10 cellular contexts compared by ENCODE assay signal in genomic region chr21:36698160-36699025, GRCh38. TPM values are rescaled to one million over a fixed set of nuclear protein-coding genes. Genes with fewer than 3 reads are reported as not detected.
DNase-seq lines count a peak whose midpoint lies in the region; ATAC-seq, FAIRE-seq and TF ChIP-seq lines count a peak whose summit lies in the region.
"Had no signal": no experiment of that assay in that cellular context is flagged by ENCODE, and none has a peak within 500 bp of the region (broad histone marks: within the 10 kb centered on the region; RNA-seq: fewer than 3 reads in every experiment).

No MANE protein-coding gene starts in this region.

- TF ChIP-seq POLR2A in HepG2 (IDR thresholded peaks at IDR 0.05; ENCODE audit: insufficient read depth in 1 of 2, low read depth in 2 of 2, low read length in 2 of 2) (no peak), vagina (IDR thresholded peaks at IDR 0.05) (no peak)

- in situ Hi-C loops in HepG2 (cut with HindIII; ENCODE audit: extremely low pct_ligation_motif_present, low pct_unique_long_range_greater_than_20kb): no loop called here

- peaks cover 6% of the 10 kb centered on the region for H3K36me3 Mint-ChIP-seq in activated naive CD8-positive, alpha-beta T cell treated with anti-CD3 and anti-CD28 coated beads, Interleukin-2, amount 10 ng/mL, durations not matched to agents 7 days and 5 days
- H3K36me3 Mint-ChIP-seq in activated naive CD8-positive, alpha-beta T cell treated with anti-CD3 and anti-CD28 coated beads, Interleukin-2, amount 50 U/mL, for 24 hours (ENCODE audit: low read depth): no peaks in the 10 kb centered on the region
- peaks cover 8% of the 10 kb centered on the region for H3K36me3 Mint-ChIP-seq in astrocyte (ENCODE audit: low read depth, unreplicated experiment)
- H3K36me3 Mint-ChIP-seq in activated CD8-positive, alpha-beta T cell treated with anti-CD3 and anti-CD28 coated beads, Interleukin-2, amount 10 ng/mL, durations not matched to agents 7 days and 5 days (ENCODE audit: low read depth): peaks cover 2% of the 10 kb centered on the region

- peaks cover 11% of the 10 kb centered on the region for H3K4me1 Mint-ChIP-seq in activated naive CD8-positive, alpha-beta T cell treated with anti-CD3 and anti-CD28 coated beads, Interleukin-2, amount 10 ng/mL, durations not matched to agents 7 days and 5 days
- H3K4me1 Mint-ChIP-seq in activated naive CD8-positive, alpha-beta T cell treated with anti-CD3 and anti-CD28 coated beads, Interleukin-2, amount 50 U/mL, for 24 hours: peaks cover 23% of the 10 kb centered on the region
- peaks cover 17% of the 10 kb centered on the region for H3K4me1 Mint-ChIP-seq in astrocyte (ENCODE audit: low read depth, unreplicated experiment)
- peaks cover 16% of the 10 kb centered on the region for H3K4me1 Mint-ChIP-seq in activated CD8-positive, alpha-beta T cell treated with anti-CD3 and anti-CD28 coated beads, Interleukin-2, amount 10 ng/mL, durations not matched to agents 7 days and 5 days (ENCODE audit: low read depth)

- no peak for TF ChIP-seq RAD21 in HepG2 (CRISPR knock-in tag; IDR thresholded peaks at IDR 0.05)

- DNase-seq in activated naive CD8-positive, alpha-beta T cell treated with anti-CD3 and anti-CD28 coated beads, Interleukin-2, amount 10 ng/mL, durations not matched to agents 7 days and 5 days: peak; percentile 42
- DNase-seq in activated naive CD8-positive, alpha-beta T cell treated with anti-CD3 and anti-CD28 coated beads, Interleukin-2, amount 50 U/mL, for 24 hours: no peak
- DNase-seq in astrocyte (ENCODE audit: low read depth) (no peak), HepG2 (ENCODE audit: low spot score) (no peak), vagina (ENCODE audit: extremely low spot score in 2 of 2) (no peak), HuH-7.5 (ENCODE audit: low spot score) (no peak), NCI-H1694 treated with DMSO at 0.1 percent for 48 hours (lab: John Stamatoyannopoulos, UW) (no peak)
- DNase-seq in activated CD8-positive, alpha-beta T cell treated with anti-CD3 and anti-CD28 coated beads, Interleukin-2, amount 10 ng/mL, durations not matched to agents 7 days and 5 days: no peak

- no peak for ATAC-seq in activated naive CD8-positive, alpha-beta T cell treated with anti-CD3 and anti-CD28 coated beads, Interleukin-2, amount 10 ng/mL, durations not matched to agents 7 days and 5 days (ENCODE audit: low read depth)
- no peak for ATAC-seq in activated naive CD8-positive, alpha-beta T cell treated with anti-CD3 and anti-CD28 coated beads, Interleukin-2, amount 50 U/mL, for 24 hours
- ATAC-seq in HepG2: peak; percentile 54
- ATAC-seq in activated CD8-positive, alpha-beta T cell treated with anti-CD3 and anti-CD28 coated beads, Interleukin-2, amount 10 ng/mL, durations not matched to agents 7 days and 5 days: no peak

- CTCF ChIA-PET in HepG2 (lab: Yijun Ruan, JAX; ENCODE audit: low intra/inter-chr PET ratio, low total read pairs): no interaction called here
- CTCF ChIA-PET in activated CD8-positive, alpha-beta T cell treated with anti-CD3 and anti-CD28 coated beads, Interleukin-2, amount 10 ng/mL, durations not matched to agents 7 days and 5 days (lab: Charles Lee): no interaction called here

- H3K27ac ChIP-seq in astrocyte (ENCODE audit: low read depth, low read length): peak overlapping the region; percentile 6
- no peak overlapping the region for H3K27ac ChIP-seq in HepG2 (ENCODE audit: extremely low read length, insufficient read depth, low read length)
- no peak overlapping the region for H3K27ac ChIP-seq in vagina

- peak overlapping the region; percentile 46 for H3K4me3 ChIP-seq in astrocyte (ENCODE audit: insufficient read depth, low read depth, low read length)
- peak overlapping the region; percentile 50 to 73 (median 57); a peak in 5 of 6 replicates for H3K4me3 ChIP-seq in HepG2 (replicated peaks in 1 of 3; ENCODE audit: insufficient read depth in 1 of 3, low read depth in 2 of 3, low read length in 3 of 3)
- H3K4me3 ChIP-seq in vagina: peak overlapping the region; percentile 34 to 37

- POLR2A ChIA-PET in activated naive CD8-positive, alpha-beta T cell treated with anti-CD3 and anti-CD28 coated beads, Interleukin-2, amount 10 ng/mL, durations not matched to agents 7 days and 5 days (lab: Charles Lee): no interaction called here
- POLR2A ChIA-PET in HepG2 (lab: Yijun Ruan, JAX): no interaction called here
- POLR2A ChIA-PET in activated CD8-positive, alpha-beta T cell treated with anti-CD3 and anti-CD28 coated beads, Interleukin-2, amount 10 ng/mL, durations not matched to agents 7 days and 5 days (lab: Charles Lee): no interaction called here

- BruUV-seq in HepG2 (replicated peaks; lab: Mats Ljungman, UMichigan): no TSS peak

- FAIRE-seq in astrocyte (lab: Jason Lieb, UNC) (no peak), HepG2 (lab: Jason Lieb, UNC) (no peak)
- FAIRE-seq: G401.6 had no signal

- intact Hi-C loops in HepG2 (cut with micrococcal nuclease; ENCODE audit: unreplicated experiment) (no loop called here), vagina (cut with DNase I) (no loop called here)

- 19% methylated on average over 12 of the region's 80 CpGs for WGBS in HepG2 (ENCODE audit: low lambda C conversion rate)

- H2AFZ ChIP-seq in astrocyte (ENCODE audit: low read depth, low read length) (peak overlapping the region; percentile 60), HepG2 (ENCODE audit: low read length) (no peak overlapping the region)

- H3K27me3 Mint-ChIP-seq in activated naive CD8-positive, alpha-beta T cell treated with anti-CD3 and anti-CD28 coated beads, Interleukin-2, amount 10 ng/mL, durations not matched to agents 7 days and 5 days: peaks cover 79% of the 10 kb centered on the region
- H3K27me3 Mint-ChIP-seq in activated naive CD8-positive, alpha-beta T cell treated with anti-CD3 and anti-CD28 coated beads, Interleukin-2, amount 50 U/mL, for 24 hours: peaks cover 79% of the 10 kb centered on the region
- H3K27me3 Mint-ChIP-seq in astrocyte (ENCODE audit: low read depth, unreplicated experiment): peaks cover 59% of the 10 kb centered on the region
- H3K27me3 Mint-ChIP-seq in activated CD8-positive, alpha-beta T cell treated with anti-CD3 and anti-CD28 coated beads, Interleukin-2, amount 10 ng/mL, durations not matched to agents 7 days and 5 days (ENCODE audit: low read depth): peaks cover 73% of the 10 kb centered on the region

- peaks cover 95% of the 10 kb centered on the region for H3K27me3 ChIP-seq in astrocyte (ENCODE audit: insufficient read depth, low read length)
- peaks cover 10 to 88% of the 10 kb centered on the region in 2 experiments for H3K27me3 ChIP-seq in HepG2 (ENCODE audit: control insufficient read depth in 1 of 2, insufficient read depth in 2 of 2, low read length in 2 of 2)
- H3K27me3 ChIP-seq in vagina: peaks cover 58% of the 10 kb centered on the region

- TF ChIP-seq CTCF in astrocyte (IDR thresholded peaks at IDR 0.05; ENCODE audit: insufficient read depth, low read depth, low read length) (no peak), HepG2 (CRISPR knock-in tag; IDR thresholded peaks at IDR 0.05) (no peak), vagina (IDR thresholded peaks at IDR 0.05) (no peak)

- H3K27ac Mint-ChIP-seq in activated naive CD8-positive, alpha-beta T cell treated with anti-CD3 and anti-CD28 coated beads, Interleukin-2, amount 10 ng/mL, durations not matched to agents 7 days and 5 days: no peak overlapping the region
- H3K27ac Mint-ChIP-seq in activated naive CD8-positive, alpha-beta T cell treated with anti-CD3 and anti-CD28 coated beads, Interleukin-2, amount 50 U/mL, for 24 hours: no peak overlapping the region
- peak overlapping the region; percentile 53 for H3K27ac Mint-ChIP-seq in astrocyte (ENCODE audit: unreplicated experiment)
- H3K27ac Mint-ChIP-seq in activated CD8-positive, alpha-beta T cell treated with anti-CD3 and anti-CD28 coated beads, Interleukin-2, amount 10 ng/mL, durations not matched to agents 7 days and 5 days: no peak overlapping the region
- H3K27ac Mint-ChIP-seq: T-helper 2 cell treated with Interferon-gamma antibody and Interleukin-4, amounts not matched to agents 5 μg/mL and 100 μg/mL, for 36 hours had no signal

- peaks cover 18% of the 10 kb centered on the region for H3K79me2 ChIP-seq in astrocyte (ENCODE audit: insufficient read depth, low read length)
- H3K79me2 ChIP-seq in HepG2 (ENCODE audit: insufficient read depth, low read length): no peaks in the 10 kb centered on the region

- H3K9me3 Mint-ChIP-seq in activated naive CD8-positive, alpha-beta T cell treated with anti-CD3 and anti-CD28 coated beads, Interleukin-2, amount 10 ng/mL, durations not matched to agents 7 days and 5 days: peaks cover 2% of the 10 kb centered on the region
- no peaks in the 10 kb centered on the region for H3K9me3 Mint-ChIP-seq in activated naive CD8-positive, alpha-beta T cell treated with anti-CD3 and anti-CD28 coated beads, Interleukin-2, amount 50 U/mL, for 24 hours
- H3K9me3 Mint-ChIP-seq in astrocyte (ENCODE audit: unreplicated experiment): peaks cover 14% of the 10 kb centered on the region
- no peaks in the 10 kb centered on the region for H3K9me3 Mint-ChIP-seq in activated CD8-positive, alpha-beta T cell treated with anti-CD3 and anti-CD28 coated beads, Interleukin-2, amount 10 ng/mL, durations not matched to agents 7 days and 5 days (ENCODE audit: insufficient read depth)
- H3K9me3 Mint-ChIP-seq: T-helper 2 cell treated with Interferon-gamma antibody and Interleukin-4, amounts not matched to agents 5 μg/mL and 100 μg/mL, for 36 hours had no signal

- no peaks in the 10 kb centered on the region for H3K36me3 ChIP-seq in astrocyte (ENCODE audit: insufficient read depth, low read length)
- no peaks in the 10 kb centered on the region for H3K36me3 ChIP-seq in HepG2 (replicated peaks in 1 of 2; ENCODE audit: control insufficient read depth in 1 of 2, insufficient read depth in 2 of 2, low read length in 2 of 2)
- H3K36me3 ChIP-seq in vagina: no peaks in the 10 kb centered on the region

- H3K4me2 ChIP-seq in astrocyte (ENCODE audit: low read length) (peak overlapping the region; percentile 78), HepG2 (ENCODE audit: low read depth, low read length) (peak overlapping the region; percentile 92)

- H4K20me1 ChIP-seq in astrocyte (ENCODE audit: insufficient read depth, low read length) (peaks cover 49% of the 10 kb centered on the region), HepG2 (ENCODE audit: insufficient read depth, low read length) (no peaks in the 10 kb centered on the region)

- peak overlapping the region; percentile 23 for H3K9ac ChIP-seq in astrocyte (ENCODE audit: low read length)
- H3K9ac ChIP-seq in HepG2 (ENCODE audit: insufficient read depth, low read depth, low read length): 0 out of 2 replicates have a peak overlapping the region, but pooled peaks have one; percentile 15

- peaks cover 12% of the 10 kb centered on the region for H3K4me1 ChIP-seq in astrocyte (ENCODE audit: insufficient read depth, low read length)
- peaks cover 10% of the 10 kb centered on the region for H3K4me1 ChIP-seq in HepG2 (ENCODE audit: insufficient read depth, low read length)
- H3K4me1 ChIP-seq in vagina: peaks cover 50% of the 10 kb centered on the region

- H3K9me3 ChIP-seq in astrocyte (ENCODE audit: insufficient read depth, low read depth, low read length): peaks cover 5% of the 10 kb centered on the region
- H3K9me3 ChIP-seq in HepG2 (ENCODE audit: low read length): no peaks in the 10 kb centered on the region
- no peaks in the 10 kb centered on the region for H3K9me3 ChIP-seq in vagina

- no peak overlapping the region for H3K4me3 Mint-ChIP-seq in activated naive CD8-positive, alpha-beta T cell treated with anti-CD3 and anti-CD28 coated beads, Interleukin-2, amount 10 ng/mL, durations not matched to agents 7 days and 5 days
- no peak overlapping the region for H3K4me3 Mint-ChIP-seq in activated naive CD8-positive, alpha-beta T cell treated with anti-CD3 and anti-CD28 coated beads, Interleukin-2, amount 50 U/mL, for 24 hours
- H3K4me3 Mint-ChIP-seq in astrocyte (ENCODE audit: unreplicated experiment): peak overlapping the region; percentile 68
- no peak overlapping the region for H3K4me3 Mint-ChIP-seq in activated CD8-positive, alpha-beta T cell treated with anti-CD3 and anti-CD28 coated beads, Interleukin-2, amount 10 ng/mL, durations not matched to agents 7 days and 5 days
- H3K4me3 Mint-ChIP-seq: T-helper 2 cell treated with Interferon-gamma antibody and Interleukin-4, amounts not matched to agents 5 μg/mL and 100 μg/mL, for 36 hours had no signal

- no peak for TF ChIP-seq EP300 in HepG2 (IDR thresholded peaks at IDR 0.05; ENCODE audit: low read depth in 2 of 2, low read length in 2 of 2)
- TF ChIP-seq EP300 in HepG2 (CRISPR knock-in tag; IDR thresholded peaks at IDR 0.05; ENCODE audit: borderline replicate concordance): no peak

RNA-seq across cellular contexts. Expression of gene SIM2, which starts 0.5 kb away (rescaled TPM):
- not detected for total RNA-seq in activated naive CD8-positive, alpha-beta T cell treated with anti-CD3 and anti-CD28 coated beads, Interleukin-2, amount 10 ng/mL, durations not matched to agents 7 days and 5 days
- 9.2 and 12.8 TPM in 2 replicates for total RNA-seq in astrocyte
- total RNA-seq in HepG2 (2016; rRNA removed; fragmentation: Illumina TruSeq; extraction: Trizol): 0.53 TPM in 2 replicates
- total RNA-seq in HepG2 (2016; cell fraction: cytosol; rRNA removed; fragmentation: Illumina TruSeq; extraction: Trizol; ENCODE audit: low read depth): 0.20 and 0.35 TPM in 2 replicates
- 0.22 and 0.50 TPM in 2 replicates for total RNA-seq in HepG2 (2016; cell fraction: insoluble cytoplasmic fraction; rRNA removed; fragmentation: Illumina TruSeq; extraction: Trizol)
- total RNA-seq in HepG2 (2016; cell fraction: membrane; rRNA removed; fragmentation: Illumina TruSeq; extraction: Trizol): 0.38 and 0.49 TPM in 2 replicates
- 0.50 and 0.97 TPM in 2 replicates for total RNA-seq in HepG2 (2016; cell fraction: nucleus; rRNA removed; fragmentation: Illumina TruSeq; extraction: Trizol)
- polyA plus RNA-seq in HepG2 (2011; rRNA removed): 0.12 and 0.36 TPM in 2 replicates
- 0.13 and 0.15 TPM in 2 replicates for polyA plus RNA-seq in HepG2 (2011; cell fraction: cytosol; rRNA removed)
- polyA plus RNA-seq in HepG2 (2011; cell fraction: nucleus; rRNA removed): 0.61 and 0.66 TPM in 2 replicates
- polyA plus RNA-seq in HepG2 (2012): 0.36 and 0.76 TPM in 2 replicates
- polyA plus RNA-seq in HepG2 (2016; cell fraction: cytosol; fragmentation: Illumina TruSeq; extraction: Trizol; ENCODE audit: low read depth): 0.29 TPM in 2 replicates
- polyA plus RNA-seq in HepG2 (2016; cell fraction: insoluble cytoplasmic fraction; fragmentation: Illumina TruSeq; extraction: Trizol; ENCODE audit: low read depth): 0.62 and 0.96 TPM in 2 replicates
- 0.65 and 0.81 TPM in 2 replicates for polyA plus RNA-seq in HepG2 (2016; cell fraction: membrane; fragmentation: Illumina TruSeq; extraction: Trizol; ENCODE audit: low read depth)
- 1.5 and 2.1 TPM in 2 replicates for polyA plus RNA-seq in HepG2 (2016; cell fraction: nucleus; fragmentation: Illumina TruSeq; extraction: Trizol; ENCODE audit: insufficient read depth, low read depth)
- 0.80 and 17.2 TPM in 2 replicates for polyA minus RNA-seq in HepG2 (2011; rRNA and poly(A)+ RNA removed; ENCODE audit: low replicate concordance)
- polyA minus RNA-seq in HepG2 (2011; cell fraction: cytosol; rRNA and poly(A)+ RNA removed): 0.26 TPM in 1 of 2 replicates, not detected in the other
- polyA minus RNA-seq in HepG2 (2011; cell fraction: nucleus; rRNA and poly(A)+ RNA removed): 0.77 and 1.1 TPM in 2 replicates
- not detected for total RNA-seq in vagina
- not detected for total RNA-seq in activated CD8-positive, alpha-beta T cell treated with anti-CD3 and anti-CD28 coated beads, Interleukin-2, amount 10 ng/mL, durations not matched to agents 7 days and 5 days
